In the genomic region with DNA sequence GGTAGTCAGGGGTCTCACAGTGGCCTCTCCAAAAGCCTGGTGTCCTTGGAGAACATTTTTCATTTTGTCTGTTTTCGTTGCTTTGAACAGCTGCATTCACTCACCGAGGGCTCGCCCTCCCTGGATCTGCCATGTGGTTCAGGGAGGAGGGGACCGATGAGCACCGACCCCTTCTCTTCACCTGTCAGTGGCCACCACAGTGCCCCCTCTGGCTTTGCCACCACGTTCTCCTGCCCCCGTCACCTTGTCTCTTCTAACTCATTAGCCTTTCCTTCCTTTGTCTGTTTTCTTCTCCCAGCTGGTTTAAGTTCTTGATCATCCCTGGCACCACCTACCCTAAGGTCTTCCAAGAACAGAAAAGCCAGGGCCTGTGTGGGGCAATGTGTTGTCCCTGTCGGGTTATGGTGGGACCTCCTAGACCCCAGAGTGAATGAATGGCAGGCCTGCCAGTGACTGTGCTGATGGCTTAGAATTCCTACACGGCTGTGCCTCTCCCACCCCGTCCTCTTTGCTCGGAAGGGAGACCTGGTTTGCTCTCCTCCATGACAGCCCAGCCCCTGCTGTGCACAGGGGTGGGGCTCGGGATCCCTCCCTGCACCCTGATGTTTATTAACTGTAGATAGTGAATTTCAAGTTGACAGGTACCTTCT, we compare ENCODE assay signal across 21 cellular contexts.
"Had no signal": no experiment of that assay in that cellular context is flagged by ENCODE, and none has a peak within 500 bp of the region (broad histone marks: within the 10 kb centered on the region; RNA-seq: fewer than 3 reads in every experiment).

No MANE protein-coding gene starts in this region.

- H3K9me3 Mint-ChIP-seq: memory B cell; natural killer cell treated with Interleukin-12 subunit alpha and Interleukin-12 subunit beta and Interleukin-15 and Interleukin-18, amount 100 ng/mL, for 72 hours; stimulated activated naive CD8-positive, alpha-beta T cell treated with anti-CD3 and anti-CD28 coated beads, Interleukin-15, Interleukin-2, amounts not matched to agents 100 ng/mL and 50 ng/mL, for 24 hours had no signal

- DNase-seq: dermis blood vessel endothelial cell; endodermal cell; erythroblast; foreskin keratinocyte; hippocampal formation; lower lobe of right lung; midbrain; occipital lobe; pancreas; stimulated activated CD4-positive, alpha-beta T cell treated with anti-CD3 and anti-CD28 coated beads, Interleukin-12 subunit alpha, Interleukin-12 subunit beta, amount 100 ng/mL, for 4 hours; upper lobe of right lung had no signal

- H3K36me3 Mint-ChIP-seq: natural killer cell treated with Interleukin-12 subunit alpha and Interleukin-12 subunit beta and Interleukin-15 and Interleukin-18, amount 100 ng/mL, for 72 hours had no signal

- H3K27me3 ChIP-seq: colonic mucosa, foreskin keratinocyte, testis, tibial nerve, upper lobe of right lung, vagina had no signal

- H3K27ac ChIP-seq: colonic mucosa, foreskin keratinocyte, lower lobe of right lung, pancreas, prostate gland, sigmoid colon, skin epidermis, testis, upper lobe of right lung, vagina had no signal

- H3K4me3 ChIP-seq: colonic mucosa, lower lobe of right lung, pancreas, prostate gland, sigmoid colon, skin epidermis, testis, tibial nerve, upper lobe of right lung, vagina had no signal

- H3K4me1 Mint-ChIP-seq: endodermal cell had no signal

- H3K4me1 ChIP-seq: colonic mucosa, foreskin keratinocyte, lower lobe of right lung, pancreas, prostate gland, testis, upper lobe of right lung had no signal

- H3K27me3 Mint-ChIP-seq: memory B cell; natural killer cell treated with Interleukin-12 subunit alpha and Interleukin-12 subunit beta and Interleukin-15 and Interleukin-18, amount 100 ng/mL, for 72 hours; stimulated activated naive CD8-positive, alpha-beta T cell treated with anti-CD3 and anti-CD28 coated beads, Interleukin-15, Interleukin-2, amounts not matched to agents 100 ng/mL and 50 ng/mL, for 24 hours had no signal

- H3K27ac Mint-ChIP-seq: endodermal cell; memory B cell; natural killer cell treated with Interleukin-12 subunit alpha and Interleukin-12 subunit beta and Interleukin-15 and Interleukin-18, amount 100 ng/mL, for 72 hours had no signal

- ATAC-seq: foreskin keratinocyte; lower lobe of right lung; natural killer cell treated with Interleukin-12 subunit alpha and Interleukin-12 subunit beta and Interleukin-15 and Interleukin-18, amount 100 ng/mL, for 72 hours; upper lobe of right lung had no signal

- H3K36me3 ChIP-seq: colonic mucosa, lower lobe of right lung, pancreas, prostate gland, sigmoid colon, upper lobe of right lung, vagina had no signal

- H3K9me3 ChIP-seq: colonic mucosa, lower lobe of right lung, pancreas, prostate gland, sigmoid colon, testis, tibial nerve, upper lobe of right lung, vagina had no signal

- H3K4me3 Mint-ChIP-seq: endodermal cell; memory B cell; natural killer cell treated with Interleukin-12 subunit alpha and Interleukin-12 subunit beta and Interleukin-15 and Interleukin-18, amount 100 ng/mL, for 72 hours; stimulated activated naive CD8-positive, alpha-beta T cell treated with anti-CD3 and anti-CD28 coated beads, Interleukin-15, Interleukin-2, amounts not matched to agents 100 ng/mL and 50 ng/mL, for 24 hours had no signal
